19 cellular contexts compared by ENCODE assay signal in the genomic region with DNA sequence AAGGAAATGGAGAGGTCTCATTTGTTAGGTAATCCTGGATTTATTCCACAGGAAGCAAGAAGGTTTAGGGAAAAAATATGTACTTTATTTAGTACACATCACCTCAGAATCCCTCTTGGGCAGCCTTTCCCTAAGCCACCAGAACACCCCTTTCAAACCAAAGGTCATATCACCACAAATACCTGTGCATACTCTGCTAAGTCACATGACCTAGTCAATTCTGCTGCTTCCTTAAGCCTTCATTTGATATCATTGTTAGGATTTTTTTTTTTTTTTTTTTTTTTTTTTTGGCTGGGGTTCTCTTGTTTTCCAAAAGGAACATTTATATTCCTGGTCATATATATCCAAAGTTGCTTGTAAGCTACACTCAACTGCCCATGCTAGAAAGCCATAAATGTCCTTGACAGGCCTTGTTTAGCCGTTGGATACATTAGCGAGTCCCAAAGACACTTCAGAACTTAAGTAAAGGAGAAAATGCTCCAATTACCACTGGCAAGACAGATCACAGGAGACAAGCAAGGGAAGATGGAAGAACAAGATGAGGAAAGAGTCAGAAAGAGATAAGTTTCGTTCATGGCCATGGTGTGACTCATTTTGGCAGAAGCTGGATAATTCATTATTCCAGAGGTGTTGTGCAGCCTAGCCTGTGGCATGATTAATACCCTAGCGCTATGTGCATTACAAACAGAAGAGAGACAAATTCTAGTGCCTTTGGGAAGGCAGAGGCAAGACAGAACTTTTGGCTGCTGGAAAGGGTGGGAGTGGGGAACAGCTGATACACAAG.
A peak's percentile ranks its signal among the peaks of the same experiment; 100 is the strongest.
DNase-seq lines count a peak whose midpoint lies in the region; ATAC-seq and TF ChIP-seq lines count a peak whose summit lies in the region.
"Had no signal": no experiment of that assay in that cellular context is flagged by ENCODE, and none has a peak within 500 bp of the region (broad histone marks: within the 10 kb centered on the region; RNA-seq: fewer than 3 reads in every experiment).

No MANE protein-coding gene starts in this region.

- H3K36me3 Mint-ChIP-seq in MCF 10A (ENCODE audit: insufficient read depth, unreplicated experiment), result no peaks in the 10 kb centered on the region
- H3K36me3 Mint-ChIP-seq in activated T-cell treated with anti-CD3 and anti-CD28 coated beads, Interleukin-2, amount 50 U/mL, for 4 hours (ENCODE audit: insufficient read depth), result peaks cover 41% of the 10 kb centered on the region

- BruUV-seq in MCF 10A (replicated peaks; lab: Mats Ljungman, UMichigan), result no TSS peak

- H3K4me3 ChIP-seq in breast epithelium, result no peak overlapping the region
- H3K4me3 ChIP-seq in gastroesophageal sphincter, result no peak overlapping the region

- intact Hi-C loops in MCF 10A (cut with micrococcal nuclease) (loop anchor here (1.0 to 10.0 kb wide), 2 partner anchors 132 to 653 kb away; no protein-coding TSS in a partner anchor), breast epithelium (cut with DNase I; ENCODE audit: low total_unique reads) (no loop called here)

- H3K4me1 ChIP-seq in breast epithelium (no peaks in the 10 kb centered on the region), gastroesophageal sphincter (peaks cover 2 to 46% (median 12%) of the 10 kb centered on the region in 3 donors)

- TF ChIP-seq CTCF in MCF 10A (IDR thresholded peaks at IDR 0.05; ENCODE audit: unreplicated experiment) (no peak), breast epithelium (IDR thresholded peaks at IDR 0.05) (no peak), gastroesophageal sphincter (IDR thresholded peaks at IDR 0.05) (no peak)

- H3K4me3 Mint-ChIP-seq in MCF 10A (ENCODE audit: unreplicated experiment), result no peak overlapping the region
- no peak overlapping the region for H3K4me3 Mint-ChIP-seq in activated T-cell treated with anti-CD3 and anti-CD28 coated beads, Interleukin-2, amount 50 U/mL, for 4 hours
- H3K4me3 Mint-ChIP-seq: activated CD8-positive, alpha-beta T cell treated with anti-CD3 and anti-CD28 coated beads, Interleukin-2, amount 10 ng/mL, durations not matched to agents 7 days and 5 days; activated naive CD8-positive, alpha-beta T cell; stimulated activated naive CD8-positive, alpha-beta T cell treated with anti-CD3 and anti-CD28 coated beads, Interleukin-15, Interleukin-2, amounts not matched to agents 100 ng/mL and 50 ng/mL, for 24 hours had no signal

- POLR2A ChIA-PET in MCF 10A (lab: Yijun Ruan, JAX), result interaction anchor here (0.7 to 1.4 kb wide), 7 partner anchors 11 to 384 kb away, joined by 3 read pairs; no protein-coding TSS in a partner anchor

- H3K27me3 ChIP-seq in breast epithelium (no peaks in the 10 kb centered on the region), gastroesophageal sphincter (no peaks in the 10 kb centered on the region)

- TF ChIP-seq EP300 in gastroesophageal sphincter (IDR thresholded peaks at IDR 0.05), result no peak

- H3K9me3 ChIP-seq in breast epithelium, result no peaks in the 10 kb centered on the region
- H3K9me3 ChIP-seq in gastroesophageal sphincter, result no peaks in the 10 kb centered on the region

- TF ChIP-seq POLR2A in breast epithelium (IDR thresholded peaks at IDR 0.05) (no peak), gastroesophageal sphincter (IDR thresholded peaks at IDR 0.05) (no peak)

- H3K27ac Mint-ChIP-seq in MCF 10A (ENCODE audit: low read depth, unreplicated experiment), result no peak overlapping the region
- H3K27ac Mint-ChIP-seq: activated CD8-positive, alpha-beta T cell treated with anti-CD3 and anti-CD28 coated beads, Interleukin-2, amount 10 ng/mL, durations not matched to agents 7 days and 5 days; activated naive CD8-positive, alpha-beta T cell; stimulated activated naive CD8-positive, alpha-beta T cell treated with anti-CD3 and anti-CD28 coated beads, Interleukin-15, Interleukin-2, amounts not matched to agents 100 ng/mL and 50 ng/mL, for 24 hours had no signal

- H3K36me3 ChIP-seq in breast epithelium, result no peaks in the 10 kb centered on the region
- H3K36me3 ChIP-seq in gastroesophageal sphincter, result no peaks in the 10 kb centered on the region
- H3K36me3 ChIP-seq: WERI-Rb-1 had no signal

- peak; percentile 60 for ATAC-seq in gastroesophageal sphincter
- no peak for ATAC-seq in GM18502 (IDR thresholded peaks at IDR 0.05; ENCODE audit: poor library complexity, unreplicated experiment)
- no peak for ATAC-seq in activated T-cell treated with anti-CD3 and anti-CD28 coated beads, Interleukin-2, amount 50 U/mL, for 4 hours
- ATAC-seq in GM21825 (IDR thresholded peaks at IDR 0.05; ENCODE audit: unreplicated experiment), result no peak
- ATAC-seq: activated CD8-positive, alpha-beta T cell treated with anti-CD3 and anti-CD28 coated beads, Interleukin-2, amount 10 ng/mL, durations not matched to agents 7 days and 5 days had no signal

- H3K27ac ChIP-seq in breast epithelium, result no peak overlapping the region
- H3K27ac ChIP-seq in caudate nucleus (ENCODE audit: low read depth, low read length), result peak overlapping the region; percentile 22
- no peak overlapping the region for H3K27ac ChIP-seq in gastroesophageal sphincter
- H3K27ac ChIP-seq: C4-2B, WERI-Rb-1 had no signal

- H3K9me3 Mint-ChIP-seq in MCF 10A (ENCODE audit: unreplicated experiment), result no peaks in the 10 kb centered on the region
- no peaks in the 10 kb centered on the region for H3K9me3 Mint-ChIP-seq in activated T-cell treated with anti-CD3 and anti-CD28 coated beads, Interleukin-2, amount 50 U/mL, for 4 hours
- H3K9me3 Mint-ChIP-seq: stimulated activated naive CD8-positive, alpha-beta T cell treated with anti-CD3 and anti-CD28 coated beads, Interleukin-15, Interleukin-2, amounts not matched to agents 100 ng/mL and 50 ng/mL, for 24 hours had no signal

- peaks cover 23% of the 10 kb centered on the region for H3K4me1 Mint-ChIP-seq in MCF 10A (ENCODE audit: insufficient read depth, unreplicated experiment)
- peaks cover 30% of the 10 kb centered on the region for H3K4me1 Mint-ChIP-seq in activated T-cell treated with anti-CD3 and anti-CD28 coated beads, Interleukin-2, amount 50 U/mL, for 4 hours (ENCODE audit: low read depth)

- no peaks in the 10 kb centered on the region for H3K27me3 Mint-ChIP-seq in MCF 10A (ENCODE audit: insufficient read depth, unreplicated experiment)
- no peaks in the 10 kb centered on the region for H3K27me3 Mint-ChIP-seq in activated T-cell treated with anti-CD3 and anti-CD28 coated beads, Interleukin-2, amount 50 U/mL, for 4 hours (ENCODE audit: low read depth)
- H3K27me3 Mint-ChIP-seq: activated naive CD8-positive, alpha-beta T cell; stimulated activated naive CD8-positive, alpha-beta T cell treated with anti-CD3 and anti-CD28 coated beads, Interleukin-15, Interleukin-2, amounts not matched to agents 100 ng/mL and 50 ng/mL, for 24 hours had no signal

- CTCF ChIA-PET in MCF 10A (lab: Yijun Ruan, JAX), result interaction anchor here (0.6 to 1.8 kb wide), 10 partner anchors 17 to 387 kb away, joined by 3 to 8 read pairs (median 3); no protein-coding TSS in a partner anchor

- WGBS in gastroesophageal sphincter (ENCODE audit: low coverage in 1 of 2), 2 donors, result 57 to 90% methylated on average over 3 to 4 of the region's 4 CpGs

- DNase-seq in MCF 10A (ENCODE audit: unreplicated experiment) (peak; percentile 64), breast epithelium (ENCODE audit: low spot score in 2 of 2) (no peak), caudate nucleus (lab: John Stamatoyannopoulos, UW) (no peak), DMS 273 treated with DMSO at 0.1 percent for 48 hours (lab: John Stamatoyannopoulos, UW) (no peak)
- DNase-seq in activated T-cell treated with anti-CD3 and anti-CD28 coated beads, Interleukin-2, amount 50 U/mL, for 4 hours, result no peak
- DNase-seq: activated CD8-positive, alpha-beta T cell treated with anti-CD3 and anti-CD28 coated beads, Interleukin-2, amount 10 ng/mL, durations not matched to agents 7 days and 5 days; cerebellar nuclear complex; kidney; NCI-H1436; NCI-H510A; SHP77; T-helper 1 cell had no signal
